1 cellular context compared by ENCODE assay signal in the genomic region with DNA sequence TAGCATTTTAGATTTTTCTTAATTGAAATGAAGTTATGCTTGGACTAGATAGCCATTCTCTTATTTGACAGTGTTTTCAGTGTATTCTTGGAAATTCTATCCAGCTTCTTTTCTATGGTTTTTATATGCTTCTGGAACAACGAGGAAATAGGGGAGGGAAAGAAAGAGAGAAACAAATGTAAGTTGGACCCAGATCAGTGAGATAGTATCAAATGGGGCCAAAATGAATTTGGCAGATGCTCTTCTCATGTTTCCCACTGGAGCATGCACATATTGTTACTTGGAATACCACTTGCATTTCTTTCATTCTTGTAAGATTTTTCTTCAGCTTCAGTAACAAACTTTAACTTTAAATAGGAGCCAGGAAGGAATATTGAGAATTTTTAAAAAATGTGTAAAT.
A peak's percentile ranks its signal among the peaks of the same experiment; 100 is the strongest.
TF ChIP-seq lines count a peak whose summit lies in the region.

No MANE protein-coding gene starts in this region.

TF ChIP-seq in SK-N-SH, 30 proteins besides CTCF, POLR2A, EP300 and RAD21 (continued from another document):
- TF ChIP-seq, protein P1, sequence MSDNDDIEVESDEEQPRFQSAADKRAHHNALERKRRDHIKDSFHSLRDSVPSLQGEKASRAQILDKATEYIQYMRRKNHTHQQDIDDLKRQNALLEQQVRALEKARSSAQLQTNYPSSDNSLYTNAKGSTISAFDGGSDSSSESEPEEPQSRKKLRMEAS (IDR thresholded peaks at IDR 0.05; ENCODE audit: low read depth): no peak
- TF ChIP-seq MEF2A (IDR thresholded peaks at IDR 0.05; ENCODE audit: borderline replicate concordance, low read depth): no peak
- peak; percentile 59 for TF ChIP-seq TCF12 (IDR thresholded peaks at IDR 0.05)
- TF ChIP-seq, protein P2, sequence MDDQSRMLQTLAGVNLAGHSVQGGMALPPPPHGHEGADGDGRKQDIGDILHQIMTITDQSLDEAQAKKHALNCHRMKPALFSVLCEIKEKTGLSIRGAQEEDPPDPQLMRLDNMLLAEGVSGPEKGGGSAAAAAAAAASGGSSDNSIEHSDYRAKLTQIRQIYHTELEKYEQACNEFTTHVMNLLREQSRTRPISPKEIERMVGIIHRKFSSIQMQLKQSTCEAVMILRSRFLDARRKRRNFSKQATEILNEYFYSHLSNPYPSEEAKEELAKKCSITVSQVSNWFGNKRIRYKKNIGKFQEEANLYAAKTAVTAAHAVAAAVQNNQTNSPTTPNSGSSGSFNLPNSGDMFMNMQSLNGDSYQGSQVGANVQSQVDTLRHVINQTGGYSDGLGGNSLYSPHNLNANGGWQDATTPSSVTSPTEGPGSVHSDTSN (IDR thresholded peaks at IDR 0.05): peak; percentile 68
- TF ChIP-seq FOXJ3 (CRISPR knock-in tag; IDR thresholded peaks at IDR 0.05): no peak
- no peak for TF ChIP-seq SIN3A (IDR thresholded peaks at IDR 0.05; ENCODE audit: borderline replicate concordance, low read depth, low read length)
- no peak for TF ChIP-seq TAF1 (IDR thresholded peaks at IDR 0.05; ENCODE audit: borderline replicate concordance, low read depth, low read length)
- no peak for TF ChIP-seq JUND (IDR thresholded peaks at IDR 0.05)
- no peak for TF ChIP-seq CHD2 (IDR thresholded peaks at IDR 0.05; ENCODE audit: low read length, partially characterized antibody)
- no peak for TF ChIP-seq RFX5 (IDR thresholded peaks at IDR 0.05; ENCODE audit: low read length)
- no peak for TF ChIP-seq EZH2phosphoT487 (IDR thresholded peaks at IDR 0.05; ENCODE audit: borderline replicate concordance, low read depth)
- no peak for TF ChIP-seq YY1 (IDR thresholded peaks at IDR 0.05; ENCODE audit: low read depth)
- TF ChIP-seq, protein P3, sequence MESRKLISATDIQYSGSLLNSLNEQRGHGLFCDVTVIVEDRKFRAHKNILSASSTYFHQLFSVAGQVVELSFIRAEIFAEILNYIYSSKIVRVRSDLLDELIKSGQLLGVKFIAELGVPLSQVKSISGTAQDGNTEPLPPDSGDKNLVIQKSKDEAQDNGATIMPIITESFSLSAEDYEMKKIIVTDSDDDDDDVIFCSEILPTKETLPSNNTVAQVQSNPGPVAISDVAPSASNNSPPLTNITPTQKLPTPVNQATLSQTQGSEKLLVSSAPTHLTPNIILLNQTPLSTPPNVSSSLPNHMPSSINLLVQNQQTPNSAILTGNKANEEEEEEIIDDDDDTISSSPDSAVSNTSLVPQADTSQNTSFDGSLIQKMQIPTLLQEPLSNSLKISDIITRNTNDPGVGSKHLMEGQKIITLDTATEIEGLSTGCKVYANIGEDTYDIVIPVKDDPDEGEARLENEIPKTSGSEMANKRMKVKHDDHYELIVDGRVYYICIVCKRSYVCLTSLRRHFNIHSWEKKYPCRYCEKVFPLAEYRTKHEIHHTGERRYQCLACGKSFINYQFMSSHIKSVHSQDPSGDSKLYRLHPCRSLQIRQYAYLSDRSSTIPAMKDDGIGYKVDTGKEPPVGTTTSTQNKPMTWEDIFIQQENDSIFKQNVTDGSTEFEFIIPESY (IDR thresholded peaks at IDR 0.05; ENCODE audit: borderline replicate concordance, low read depth): no peak
- TF ChIP-seq, protein P4, sequence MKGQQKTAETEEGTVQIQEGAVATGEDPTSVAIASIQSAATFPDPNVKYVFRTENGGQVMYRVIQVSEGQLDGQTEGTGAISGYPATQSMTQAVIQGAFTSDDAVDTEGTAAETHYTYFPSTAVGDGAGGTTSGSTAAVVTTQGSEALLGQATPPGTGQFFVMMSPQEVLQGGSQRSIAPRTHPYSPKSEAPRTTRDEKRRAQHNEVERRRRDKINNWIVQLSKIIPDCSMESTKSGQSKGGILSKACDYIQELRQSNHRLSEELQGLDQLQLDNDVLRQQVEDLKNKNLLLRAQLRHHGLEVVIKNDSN (IDR thresholded peaks at IDR 0.05; ENCODE audit: borderline replicate concordance, low read depth): no peak
- TF ChIP-seq, protein P5, sequence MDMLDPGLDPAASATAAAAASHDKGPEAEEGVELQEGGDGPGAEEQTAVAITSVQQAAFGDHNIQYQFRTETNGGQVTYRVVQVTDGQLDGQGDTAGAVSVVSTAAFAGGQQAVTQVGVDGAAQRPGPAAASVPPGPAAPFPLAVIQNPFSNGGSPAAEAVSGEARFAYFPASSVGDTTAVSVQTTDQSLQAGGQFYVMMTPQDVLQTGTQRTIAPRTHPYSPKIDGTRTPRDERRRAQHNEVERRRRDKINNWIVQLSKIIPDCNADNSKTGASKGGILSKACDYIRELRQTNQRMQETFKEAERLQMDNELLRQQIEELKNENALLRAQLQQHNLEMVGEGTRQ (IDR thresholded peaks at IDR 0.05; ENCODE audit: borderline replicate concordance, low read depth, low read length): no peak
- no peak for TF ChIP-seq POLR2AphosphoS5 (IDR thresholded peaks at IDR 0.05; ENCODE audit: low read depth, low read length)
- TF ChIP-seq RXRA (IDR thresholded peaks at IDR 0.05; ENCODE audit: borderline replicate concordance, low read depth): no peak
- no peak for TF ChIP-seq TEAD4 (IDR thresholded peaks at IDR 0.05; ENCODE audit: borderline replicate concordance, insufficient read depth)
- TF ChIP-seq, protein P6, sequence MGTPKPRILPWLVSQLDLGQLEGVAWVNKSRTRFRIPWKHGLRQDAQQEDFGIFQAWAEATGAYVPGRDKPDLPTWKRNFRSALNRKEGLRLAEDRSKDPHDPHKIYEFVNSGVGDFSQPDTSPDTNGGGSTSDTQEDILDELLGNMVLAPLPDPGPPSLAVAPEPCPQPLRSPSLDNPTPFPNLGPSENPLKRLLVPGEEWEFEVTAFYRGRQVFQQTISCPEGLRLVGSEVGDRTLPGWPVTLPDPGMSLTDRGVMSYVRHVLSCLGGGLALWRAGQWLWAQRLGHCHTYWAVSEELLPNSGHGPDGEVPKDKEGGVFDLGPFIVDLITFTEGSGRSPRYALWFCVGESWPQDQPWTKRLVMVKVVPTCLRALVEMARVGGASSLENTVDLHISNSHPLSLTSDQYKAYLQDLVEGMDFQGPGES (IDR thresholded peaks at IDR 0.05; ENCODE audit: low read depth, low read length): no peak
- TF ChIP-seq ELF1 (IDR thresholded peaks at IDR 0.05): no peak
- peak; percentile 52 for TF ChIP-seq NFIC (IDR thresholded peaks at IDR 0.05; ENCODE audit: borderline replicate concordance)
- no peak for TF ChIP-seq FOXM1 (IDR thresholded peaks at IDR 0.05; ENCODE audit: low read depth)
